8 cellular contexts compared by ENCODE assay signal in the genomic region with DNA sequence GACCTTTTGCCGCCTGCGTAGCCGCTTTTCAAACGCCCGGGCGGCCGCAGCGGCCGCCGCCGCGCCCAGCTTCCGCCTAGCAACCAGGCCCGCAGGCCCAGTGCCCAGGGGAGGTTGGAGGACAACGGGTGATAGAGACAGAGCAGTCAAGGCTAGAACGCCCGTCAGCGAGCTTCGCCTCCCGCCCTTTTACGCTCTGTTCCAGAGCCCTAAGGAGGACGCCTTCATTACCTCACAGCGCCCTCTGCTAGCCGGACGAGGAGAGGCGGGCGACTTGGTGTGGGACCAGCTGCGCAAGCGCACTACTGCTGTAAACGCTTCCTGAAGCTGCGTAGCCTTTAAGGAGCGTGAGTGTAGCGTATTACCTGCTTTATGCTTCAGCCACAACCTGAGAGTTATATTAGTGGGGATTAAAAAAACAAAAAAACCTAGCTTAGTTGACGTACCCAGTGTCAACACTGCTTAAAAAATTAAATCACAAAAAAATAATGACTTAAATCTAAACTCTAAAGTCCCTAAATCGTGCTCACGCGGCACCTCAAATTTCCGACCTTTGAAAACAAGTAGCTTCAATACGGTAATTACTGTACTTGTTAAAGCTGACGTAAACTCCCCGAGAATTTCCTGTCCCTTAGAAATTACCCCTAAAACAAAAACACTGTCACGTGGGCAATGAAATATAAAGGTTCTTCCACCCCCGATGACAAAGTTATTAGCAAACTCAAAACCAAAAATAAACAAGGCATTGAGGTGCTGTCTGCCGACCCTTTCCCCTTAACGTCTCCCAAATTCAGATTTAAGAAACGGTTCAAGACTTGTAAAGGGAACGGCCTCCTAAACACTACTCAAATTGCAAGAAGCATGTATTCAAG. TPM values are rescaled to one million over a fixed set of nuclear protein-coding genes. Genes with fewer than 3 reads are reported as not detected.
DNase-seq lines count a peak whose midpoint lies in the region; TF ChIP-seq lines count a peak whose summit lies in the region.

Gene CEP120, minus strand, starts transcription at position 126 of the 872 bp plus-strand sequence. CDS start 405 bp downstream, outside the sequence.

- no peak within 1 kb of the TSS for H3K4me3 Mint-ChIP-seq in activated naive CD4-positive, alpha-beta T cell treated with anti-CD3 and anti-CD28 coated beads, Interleukin-2, amount 10 ng/mL, durations not matched to agents 7 days and 5 days

- CTCF ChIA-PET in activated naive CD4-positive, alpha-beta T cell treated with anti-CD3 and anti-CD28 coated beads, Interleukin-2, amount 10 ng/mL, durations not matched to agents 7 days and 5 days (lab: Charles Lee), result interaction anchor here (1.0 to 2.5 kb wide), 21 partner anchors 10 to 189 kb away, joined by 3 to 16 read pairs (median 4); partner anchors contain the start of gene CSNK1G3

- TF ChIP-seq POLR2A in suprapubic skin (IDR thresholded peaks at IDR 0.05), result peak in 1 of 2 donors; percentile 70

- H3K36me3 Mint-ChIP-seq in activated naive CD4-positive, alpha-beta T cell treated with anti-CD3 and anti-CD28 coated beads, Interleukin-2, amount 10 ng/mL, durations not matched to agents 7 days and 5 days, result peaks cover 14% of the 10 kb centered on the region

- peaks cover 28% of the 10 kb centered on the region for H3K4me1 ChIP-seq in suprapubic skin

- H3K9me3 ChIP-seq in SK-N-MC (ENCODE audit: low read depth, low read length) (no peaks in the 10 kb centered on the region), suprapubic skin (no peaks in the 10 kb centered on the region)

- H3K27ac Mint-ChIP-seq in activated naive CD4-positive, alpha-beta T cell treated with anti-CD3 and anti-CD28 coated beads, Interleukin-2, amount 10 ng/mL, durations not matched to agents 7 days and 5 days, result no peak within 1 kb of the TSS

- TF ChIP-seq CTCF in HFF-Myc (IDR thresholded peaks at IDR 0.05; ENCODE audit: low read depth, low read length, missing control alignments) (peak; percentile 70), suprapubic skin (IDR thresholded peaks at IDR 0.05) (peak; percentile 46 to 85)

- under 1% methylated on average over 47 of the region's 47 CpGs for WGBS in suprapubic skin

- no peaks in the 10 kb centered on the region for H3K27me3 ChIP-seq in suprapubic skin

- H3K9me3 Mint-ChIP-seq in activated naive CD4-positive, alpha-beta T cell treated with anti-CD3 and anti-CD28 coated beads, Interleukin-2, amount 10 ng/mL, durations not matched to agents 7 days and 5 days, result no peaks in the 10 kb centered on the region

- TF ChIP-seq EP300 in suprapubic skin (IDR thresholded peaks at IDR 0.05), result no peak

- H3K4me1 Mint-ChIP-seq in activated naive CD4-positive, alpha-beta T cell treated with anti-CD3 and anti-CD28 coated beads, Interleukin-2, amount 10 ng/mL, durations not matched to agents 7 days and 5 days, result peaks cover 27% of the 10 kb centered on the region

- H3K36me3 ChIP-seq in SK-N-MC (ENCODE audit: insufficient read depth, low read length) (no peaks in the 10 kb centered on the region; the same call in 1 of the 2 replicates), suprapubic skin (no peaks in the 10 kb centered on the region)

- H3K9ac ChIP-seq in SK-N-MC (ENCODE audit: insufficient read length), result peak within 1 kb of the TSS; percentile 87

- DNase-seq in HFF-Myc (ENCODE audit: extremely low read depth, low read depth), result peak; percentile 98
- DNase-seq in MV-4-11 (lab: John Stamatoyannopoulos, UW), result peak; percentile 99
- DNase-seq in SK-N-MC (ENCODE audit: low read depth, low spot score), result peak; percentile 96
- peak; percentile 98 for DNase-seq in activated naive CD4-positive, alpha-beta T cell treated with anti-CD3 and anti-CD28 coated beads, Interleukin-2, amount 10 ng/mL, durations not matched to agents 7 days and 5 days
- DNase-seq in germinal center (ENCODE audit: low spot score), result peak; percentile 96
- DNase-seq in non-pigmented ciliary epithelial cell (ENCODE audit: low read depth), result peak; percentile 97
- DNase-seq in suprapubic skin (ENCODE audit: low spot score in 2 of 2), result peak; percentile 97 to 99

- peak within 1 kb of the TSS; percentile 58 for H3K27ac ChIP-seq in SK-N-MC
- H3K27ac ChIP-seq in suprapubic skin, result peak within 1 kb of the TSS; percentile 82

- peak within 1 kb of the TSS; percentile 99 for H3K4me3 ChIP-seq in GM08714 (ENCODE audit: low read length)
- peak within 1 kb of the TSS; percentile 86 for H3K4me3 ChIP-seq in HFF-Myc (replicated peaks; ENCODE audit: low read depth, low read length)
- peak within 1 kb of the TSS; percentile 93 for H3K4me3 ChIP-seq in SK-N-MC
- H3K4me3 ChIP-seq in suprapubic skin, result peak within 1 kb of the TSS; percentile 82

- no peaks in the 10 kb centered on the region for H3K27me3 Mint-ChIP-seq in activated naive CD4-positive, alpha-beta T cell treated with anti-CD3 and anti-CD28 coated beads, Interleukin-2, amount 10 ng/mL, durations not matched to agents 7 days and 5 days

RNA-seq across cellular contexts. Expression of gene CEP120, which starts in this region (rescaled TPM):
- 10 to 100 TPM in 2 of 4 donors, 1 to 10 TPM in 2; 5.7 to 18.3 (median 10.7) TPM for total RNA-seq in suprapubic skin

Comparison
In these comparisons a context has a peak if more than half of its experiments do, and no peak if none do; other contexts are left out.
1. Peak in every context shown above with its lines: DNase-seq, H3K4me3 ChIP-seq and H3K27ac ChIP-seq.